In genomic region chr1:201468844-201469644, GRCh38 we compare ENCODE assay signal across 9 cellular contexts. TPM values are rescaled to one million over a fixed set of nuclear protein-coding genes. Genes with fewer than 3 reads are reported as not detected.
DNase-seq lines count a peak whose midpoint lies in the region; ATAC-seq, FAIRE-seq and TF ChIP-seq lines count a peak whose summit lies in the region.
"Had no signal": no experiment of that assay in that cellular context is flagged by ENCODE, and none has a peak within 500 bp of the region (broad histone marks: within the 10 kb centered on the region; RNA-seq: fewer than 3 reads in every experiment).

PHLDA3 (minus strand) TSS chr1:201469188; CDS start chr1:201468786, 402 bp downstream.

- H4K20me1 ChIP-seq in DND-41 (ENCODE audit: insufficient read depth, low read length) = peaks cover 8% of the 10 kb centered on the region
- H4K20me1 ChIP-seq in K562 (replicated peaks; ENCODE audit: control insufficient read depth, insufficient read depth, low read length) = no peaks in the 10 kb centered on the region

- intact Hi-C loops in K562 (cut with micrococcal nuclease) = no loop called here

- H3K79me2 ChIP-seq in DND-41 (ENCODE audit: insufficient read depth, low read length) (peaks cover 4% of the 10 kb centered on the region), K562 (ENCODE audit: control insufficient read depth, insufficient read depth, low read length) (no peaks in the 10 kb centered on the region)

- in situ Hi-C loops in K562 (cut with MboI) = no loop called here

- TF ChIP-seq EP300 in Ishikawa (IDR thresholded peaks at IDR 0.05; ENCODE audit: borderline replicate concordance) = 0 out of 2 replicates have a peak, but pooled peaks have one; percentile 17
- TF ChIP-seq EP300 in K562 (IDR thresholded peaks at IDR 0.05; ENCODE audit: low read length) = no peak

- 19% methylated on average over 44 of the region's 76 CpGs for WGBS in K562 (ENCODE audit: insufficient coverage, low coverage, missing lambda C conversion rate)

- peak within 1 kb of the TSS; percentile 85 for H3K4me2 ChIP-seq in DND-41 (ENCODE audit: insufficient read depth, low read length)
- H3K4me2 ChIP-seq in K562 (ENCODE audit: insufficient read depth, low read length) = no peak within 1 kb of the TSS

- ATAC-seq in DND-41 (ENCODE audit: insufficient read depth, low read depth) (peak; percentile 89), GM21526 (IDR thresholded peaks at IDR 0.05; ENCODE audit: low FRiP score, unreplicated experiment) (peak; percentile 75), K562 (peak; percentile 29)

- H3K4me1 ChIP-seq in DND-41 (ENCODE audit: insufficient read depth, low read length) (peaks cover 31% of the 10 kb centered on the region), K562 (replicated peaks in 1 of 2; ENCODE audit: control insufficient read depth in 2 of 2, insufficient read depth in 2 of 2, low read length in 2 of 2) (peaks cover 0 to 17% of the 10 kb centered on the region in 2 experiments; a peak in 2 of 5 replicates)

- POLR2A ChIA-PET in K562 (lab: Yijun Ruan, JAX) = no interaction called here

- H2AFZ ChIP-seq in DND-41 (ENCODE audit: low read depth, low read length) (peak within 1 kb of the TSS; percentile 86), K562 (ENCODE audit: low read depth, low read length) (no peak within 1 kb of the TSS)

- DNase-seq in DND-41 (peak; percentile 95), SIG-M5 treated with dmso at 0.1 percent for 504 hours (lab: John Stamatoyannopoulos, UW; ENCODE audit: unreplicated experiment) (peak; percentile 95), K562 (ENCODE audit: extremely low read depth in 1 of 4, low spot score in 3 of 4) (peak in 3 of 4 experiments; percentile 23 to 81 (median 77)), hippocampal formation (lab: John Stamatoyannopoulos, UW) (peak; percentile 74 to 86), putamen (ENCODE audit: low spot score) (peak; percentile 88), cortex of kidney (lab: John Stamatoyannopoulos, UW) (no peak)

- no TSS peak for BruUV-seq in K562 (replicated peaks; lab: Mats Ljungman, UMichigan)

- CTCF ChIA-PET in K562 (lab: Yijun Ruan, JAX; ENCODE audit: low intra/inter-chr PET ratio) = no interaction called here

- H3K9me1 ChIP-seq in K562 (ENCODE audit: control insufficient read depth, insufficient read depth, low read length) = peaks cover 3% of the 10 kb centered on the region

- H3K27me3 ChIP-seq in DND-41 (ENCODE audit: insufficient read depth, low read length, poor library complexity) (no peaks in the 10 kb centered on the region), K562 (ENCODE audit: control insufficient read depth in 2 of 2, insufficient read depth in 2 of 2, low read length in 2 of 2) (peaks cover 35 to 59% of the 10 kb centered on the region in 2 experiments)

- TF ChIP-seq RAD21 in Ishikawa (IDR thresholded peaks at IDR 0.05; ENCODE audit: low read depth) (no peak; the same call in 1 of the 2 replicates), K562 (CRISPR knock-in tag; conservative IDR thresholded peaks at IDR 0.05 in 1 of 2, IDR thresholded peaks at IDR 0.05 in 1 of 2) (no peak)

- H3K36me3 ChIP-seq in DND-41 (ENCODE audit: insufficient read depth, low read length) (peaks cover 7% of the 10 kb centered on the region), K562 (ENCODE audit: control insufficient read depth, insufficient read depth, low read length) (no peaks in the 10 kb centered on the region)

- H3K9ac ChIP-seq in DND-41 (ENCODE audit: low read depth, low read length) = peak within 1 kb of the TSS; percentile 81
- no peak within 1 kb of the TSS for H3K9ac ChIP-seq in K562 (ENCODE audit: insufficient read depth in 1 of 2, low read depth in 2 of 2, low read length in 2 of 2)

- FAIRE-seq in K562 (lab: Jason Lieb, UNC) = no peak
- FAIRE-seq: colon had no signal

- H3K9me3 ChIP-seq in DND-41 (ENCODE audit: insufficient read depth, low read length, severe bottlenecking) = no peaks in the 10 kb centered on the region
- H3K9me3 ChIP-seq in K562 (replicated peaks; ENCODE audit: control insufficient read depth, insufficient read depth, low read depth, low read length) = no peaks in the 10 kb centered on the region

- no peak for TF ChIP-seq POLR2A in K562 (conservative IDR thresholded peaks at IDR 0.05)

- H3K27ac ChIP-seq in DND-41 (ENCODE audit: low read length) (peak within 1 kb of the TSS; percentile 64), K562 (ENCODE audit: extremely low read depth, low read depth, low read length) (no peak within 1 kb of the TSS)

- H3K4me3 ChIP-seq in DND-41 (ENCODE audit: low read depth in 1 of 2, low read length in 2 of 2) = peak within 1 kb of the TSS; percentile 49 to 62
- no peak within 1 kb of the TSS for H3K4me3 ChIP-seq in K562

- TF ChIP-seq CTCF in DND-41 (IDR thresholded peaks at IDR 0.05; ENCODE audit: borderline replicate concordance, extremely low read depth, low read length, poor library complexity, severe bottlenecking) = no peak
- TF ChIP-seq CTCF in K562 (IDR thresholded peaks at IDR 0.05 in 2 of 3, conservative IDR thresholded peaks at IDR 0.05 in 1 of 3; ENCODE audit: insufficient read depth in 2 of 3, low read depth in 1 of 3, low read length in 3 of 3) = no peak

TF ChIP-seq in Ishikawa, 13 proteins besides CTCF, POLR2A, EP300 and RAD21 (continues in another document):
- TF ChIP-seq TEAD4 (IDR thresholded peaks at IDR 0.05) (peak; percentile 74), REST (IDR thresholded peaks at IDR 0.05; ENCODE audit: low read depth) (no peak)

TF ChIP-seq in K562, 482 proteins besides CTCF, POLR2A, EP300 and RAD21:
- TF ChIP-seq ZBTB33 (CRISPR knock-in tag; IDR thresholded peaks at IDR 0.05) (peak; percentile 21; the same call in 1 of the 2 replicates), E2F3 (CRISPR knock-in tag; IDR thresholded peaks at IDR 0.05) (no peak)

RNA-seq across cellular contexts. Expression of gene PHLDA3, which starts in this region (rescaled TPM):
- not detected in 2 replicates for total RNA-seq in K562 (2011; cell fraction: chromatin; rRNA removed; ENCODE audit: low replicate concordance)
- total RNA-seq in K562 (2011; cell fraction: nucleolus; rRNA removed) = not detected in 2 replicates
- not detected in 2 replicates for total RNA-seq in K562 (2011; cell fraction: nucleoplasm; rRNA removed)
- total RNA-seq in K562 (2014; rRNA removed) = 0.27 TPM in 1 of 2 replicates, not detected in the other
- total RNA-seq in K562 (2014; rRNA removed; fragmentation: Illumina TruSeq; extraction: Trizol) = not detected in 2 replicates
- not detected in 2 replicates for total RNA-seq in K562 (2015; rRNA removed; fragmentation: Illumina TruSeq; extraction: Trizol)
- 0.11 and 0.42 TPM in 2 replicates for total RNA-seq in K562 (2021)
- not detected in 2 replicates for polyA plus RNA-seq in K562 (2011; rRNA removed)
- polyA plus RNA-seq in K562 (2011; cell fraction: cytosol; rRNA removed) = 0.13 TPM in 1 of 2 replicates, not detected in the other
- 0.04 TPM in 1 of 2 replicates, not detected in the other for polyA plus RNA-seq in K562 (2011; cell fraction: nucleus; rRNA removed)
- not detected in 2 replicates for polyA plus RNA-seq in K562 (2012)
- not detected in 2 replicates for polyA plus RNA-seq in K562 (2014; fragmentation: Illumina TruSeq; extraction: Trizol)
- polyA plus RNA-seq in K562 (2014; fragmentation: Nextera tagmentation; extraction: Ambion mirVana) = not detected
- polyA plus RNA-seq in K562 (2014; rRNA removed) = not detected in 2 replicates
- not detected in 2 replicates for polyA minus RNA-seq in K562 (2011; rRNA and poly(A)+ RNA removed)
- polyA minus RNA-seq in K562 (2011; cell fraction: cytosol; rRNA and poly(A)+ RNA removed) = not detected in 2 replicates
- not detected in 2 replicates for polyA minus RNA-seq in K562 (2011; cell fraction: nucleus; rRNA and poly(A)+ RNA removed)

Comparison
In these comparisons a context has a peak if more than half of its experiments do, and no peak if none do; other contexts are left out.
1. Peak in DNase-seq and ATAC-seq in K562; RNA of the gene not detected or under 1 TPM.
2. ATAC-seq: peak in every context shown above with its lines; median percentile 89 in DND-41; 75 in GM21526; 29 in K562.